ENCODE assay signal across 1 cellular context in the genomic region with DNA sequence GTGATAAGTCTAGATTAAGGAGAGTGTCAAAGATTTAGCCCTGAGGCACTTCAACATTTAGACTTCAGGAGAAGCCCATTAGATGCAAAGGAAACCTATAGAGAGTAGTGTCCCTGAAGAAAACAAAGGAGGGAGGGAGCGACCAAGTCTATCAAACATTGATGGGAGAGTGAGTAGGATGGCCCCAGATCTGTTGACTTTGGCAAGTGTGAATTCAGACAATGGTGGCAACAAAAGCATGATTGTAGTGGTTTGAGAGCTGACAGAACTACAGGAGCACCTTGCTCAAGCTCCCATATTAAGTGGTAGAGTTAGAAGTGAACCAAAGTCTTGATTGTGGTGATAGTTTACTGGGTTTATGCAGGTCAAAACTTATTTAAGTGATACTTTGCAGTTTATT.
TF ChIP-seq lines count a peak whose summit lies in the region.

No MANE protein-coding gene starts in this region.

TF ChIP-seq in liver, 16 proteins besides CTCF, POLR2A, EP300 and RAD21 (continued from another document):
- TF ChIP-seq, protein P1, sequence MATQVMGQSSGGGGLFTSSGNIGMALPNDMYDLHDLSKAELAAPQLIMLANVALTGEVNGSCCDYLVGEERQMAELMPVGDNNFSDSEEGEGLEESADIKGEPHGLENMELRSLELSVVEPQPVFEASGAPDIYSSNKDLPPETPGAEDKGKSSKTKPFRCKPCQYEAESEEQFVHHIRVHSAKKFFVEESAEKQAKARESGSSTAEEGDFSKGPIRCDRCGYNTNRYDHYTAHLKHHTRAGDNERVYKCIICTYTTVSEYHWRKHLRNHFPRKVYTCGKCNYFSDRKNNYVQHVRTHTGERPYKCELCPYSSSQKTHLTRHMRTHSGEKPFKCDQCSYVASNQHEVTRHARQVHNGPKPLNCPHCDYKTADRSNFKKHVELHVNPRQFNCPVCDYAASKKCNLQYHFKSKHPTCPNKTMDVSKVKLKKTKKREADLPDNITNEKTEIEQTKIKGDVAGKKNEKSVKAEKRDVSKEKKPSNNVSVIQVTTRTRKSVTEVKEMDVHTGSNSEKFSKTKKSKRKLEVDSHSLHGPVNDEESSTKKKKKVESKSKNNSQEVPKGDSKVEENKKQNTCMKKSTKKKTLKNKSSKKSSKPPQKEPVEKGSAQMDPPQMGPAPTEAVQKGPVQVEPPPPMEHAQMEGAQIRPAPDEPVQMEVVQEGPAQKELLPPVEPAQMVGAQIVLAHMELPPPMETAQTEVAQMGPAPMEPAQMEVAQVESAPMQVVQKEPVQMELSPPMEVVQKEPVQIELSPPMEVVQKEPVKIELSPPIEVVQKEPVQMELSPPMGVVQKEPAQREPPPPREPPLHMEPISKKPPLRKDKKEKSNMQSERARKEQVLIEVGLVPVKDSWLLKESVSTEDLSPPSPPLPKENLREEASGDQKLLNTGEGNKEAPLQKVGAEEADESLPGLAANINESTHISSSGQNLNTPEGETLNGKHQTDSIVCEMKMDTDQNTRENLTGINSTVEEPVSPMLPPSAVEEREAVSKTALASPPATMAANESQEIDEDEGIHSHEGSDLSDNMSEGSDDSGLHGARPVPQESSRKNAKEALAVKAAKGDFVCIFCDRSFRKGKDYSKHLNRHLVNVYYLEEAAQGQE (IDR thresholded peaks at IDR 0.05): no peak
- TF ChIP-seq EGR1 (IDR thresholded peaks at IDR 0.05; ENCODE audit: low read depth in 2 of 2) (no peak), GABPA (IDR thresholded peaks at IDR 0.05 in 1 of 2, conservative IDR thresholded peaks at IDR 0.05 in 1 of 2) (no peak)
